ENCODE assay signal across 8 cellular contexts in the genomic region with DNA sequence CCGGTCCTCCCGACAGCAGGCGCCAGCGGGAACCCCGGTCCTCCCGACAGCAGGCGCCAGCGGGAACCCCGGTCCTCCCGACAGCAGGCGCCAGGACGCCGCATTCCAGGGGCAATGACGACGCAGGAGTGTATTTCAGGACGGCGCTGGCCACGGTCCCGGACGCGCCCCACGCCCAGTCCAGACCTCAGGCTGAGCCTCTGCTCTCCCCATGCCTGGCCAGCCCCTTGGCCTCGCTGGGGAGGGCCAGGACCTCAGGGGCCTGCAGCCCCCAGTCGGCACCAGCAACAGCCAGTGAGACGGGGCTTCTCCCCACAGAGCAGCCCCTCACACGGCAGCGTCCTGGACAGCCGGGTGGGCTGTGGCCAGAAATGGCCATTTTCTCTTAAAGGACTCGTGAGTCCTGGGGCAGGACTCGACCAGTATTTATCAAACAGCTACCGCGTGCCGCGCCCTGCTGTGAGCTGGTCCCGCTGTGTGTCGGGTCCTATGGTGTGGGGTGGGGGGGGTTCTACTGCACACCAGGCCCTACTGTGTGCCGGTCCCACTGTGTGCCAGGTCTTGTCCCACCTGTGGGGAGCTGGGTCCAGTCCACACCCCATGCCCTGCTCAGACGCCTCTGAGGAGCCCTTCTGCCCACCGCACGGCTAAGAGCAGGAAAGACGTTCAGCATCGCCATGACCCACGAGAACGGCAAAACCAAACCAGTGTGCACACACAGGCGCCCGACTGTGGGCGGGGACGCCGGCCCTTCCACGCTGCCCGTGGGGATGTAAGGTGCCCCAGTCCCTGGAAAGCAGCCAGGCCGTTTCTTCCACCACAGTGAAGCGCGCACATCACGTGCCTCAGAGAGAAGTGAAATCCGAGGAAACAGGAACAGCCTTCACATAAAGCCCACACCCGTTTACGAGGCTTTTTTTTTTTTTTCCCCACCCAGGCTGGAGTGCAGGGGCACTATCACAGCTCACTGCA. TPM values are rescaled to one million over a fixed set of nuclear protein-coding genes. Genes with fewer than 3 reads are reported as not detected.
A peak's percentile ranks its signal among the peaks of the same experiment; 100 is the strongest.
DNase-seq lines count a peak whose midpoint lies in the region; ATAC-seq and TF ChIP-seq lines count a peak whose summit lies in the region.

No MANE protein-coding gene starts in this region.

- peaks cover 0 to 13% (median 10%) of the 10 kb centered on the region in 7 donors for H3K4me1 Mint-ChIP-seq in naive thymus-derived CD4-positive, alpha-beta T cell
- peaks cover 3% of the 10 kb centered on the region for H3K4me1 Mint-ChIP-seq in osteocyte (ENCODE audit: unreplicated experiment)

- H3K9me3 ChIP-seq in naive thymus-derived CD4-positive, alpha-beta T cell (ENCODE audit: control insufficient read depth in 2 of 3, low read length in 3 of 3): no peaks in the 10 kb centered on the region

- H3K9me3 Mint-ChIP-seq in naive thymus-derived CD4-positive, alpha-beta T cell: peaks cover 0 to 2% (median 0%) of the 10 kb centered on the region in 11 donors
- no peaks in the 10 kb centered on the region for H3K9me3 Mint-ChIP-seq in osteocyte (ENCODE audit: unreplicated experiment)

- CTCF ChIA-PET in RWPE1 (lab: Yijun Ruan, JAX): interaction anchor here (0.5 to 2.1 kb wide), 14 partner anchors 8 to 565 kb away, joined by 3 to 8 read pairs (median 5); partner anchors contain the start of genes ADAP1 and GPR146
- CTCF ChIA-PET in naive thymus-derived CD4-positive, alpha-beta T cell (lab: Charles Lee): interaction anchor here (0.7 to 2.3 kb wide), 10 partner anchors 14 to 156 kb away, joined by 3 to 13 read pairs (median 4); partner anchors contain the start of gene COX19

- ATAC-seq in naive thymus-derived CD4-positive, alpha-beta T cell: peak; percentile 63
- no peak for ATAC-seq in GM19035 (IDR thresholded peaks at IDR 0.05; ENCODE audit: unreplicated experiment)
- ATAC-seq in HG03571 (IDR thresholded peaks at IDR 0.05; ENCODE audit: unreplicated experiment): no peak
- no peak for ATAC-seq in GM21423 (IDR thresholded peaks at IDR 0.05; ENCODE audit: unreplicated experiment)

- TF ChIP-seq CTCF in RWPE1 (conservative IDR thresholded peaks at IDR 0.05; ENCODE audit: low read depth) (no peak), osteocyte (IDR thresholded peaks at IDR 0.05) (no peak)

- peaks cover 0 to 11% of the 10 kb centered on the region in 2 donors for H3K4me1 ChIP-seq in naive thymus-derived CD4-positive, alpha-beta T cell (ENCODE audit: control insufficient read depth in 2 of 2, insufficient read depth in 2 of 2, low read length in 2 of 2)

- POLR2A ChIA-PET in RWPE1 (lab: Yijun Ruan, JAX; ENCODE audit: low non-redundant PET): no interaction called here
- POLR2A ChIA-PET in naive thymus-derived CD4-positive, alpha-beta T cell (lab: Charles Lee): interaction anchor here (0.8 to 1.9 kb wide), 7 partner anchors 13 to 300 kb away, joined by 3 to 27 read pairs (median 6); partner anchors contain the start of gene COX19

- H3K27ac ChIP-seq in RWPE1: no peak overlapping the region
- H3K27ac ChIP-seq in naive thymus-derived CD4-positive, alpha-beta T cell (ENCODE audit: low read depth, low read length): no peak overlapping the region

- H3K27ac Mint-ChIP-seq in naive thymus-derived CD4-positive, alpha-beta T cell: peak overlapping the region in 7 of 9 donors; percentile 28 to 80 (median 76)
- no peak overlapping the region for H3K27ac Mint-ChIP-seq in osteocyte (ENCODE audit: unreplicated experiment)

- H3K4me3 ChIP-seq in naive thymus-derived CD4-positive, alpha-beta T cell (ENCODE audit: low read length): peak overlapping the region; percentile 9

- H3K27me3 ChIP-seq in naive thymus-derived CD4-positive, alpha-beta T cell (ENCODE audit: control insufficient read depth in 2 of 2, insufficient read depth in 2 of 2, low read length in 2 of 2): no peaks in the 10 kb centered on the region

- no peaks in the 10 kb centered on the region for H3K36me3 ChIP-seq in naive thymus-derived CD4-positive, alpha-beta T cell (ENCODE audit: control insufficient read depth in 2 of 3, insufficient read depth in 3 of 3, low read length in 3 of 3)

- peak; percentile 14 for TF ChIP-seq POLR2A in GM19193 (IDR thresholded peaks at IDR 0.05; ENCODE audit: extremely low read depth, insufficient read depth, insufficient read length)
- no peak for TF ChIP-seq POLR2A in erythroblast (IDR thresholded peaks at IDR 0.05; ENCODE audit: low read length)

- H3K4me3 Mint-ChIP-seq in naive thymus-derived CD4-positive, alpha-beta T cell: peak overlapping the region in 9 of 10 donors; percentile 60 to 82 (median 77)
- H3K4me3 Mint-ChIP-seq in osteocyte (ENCODE audit: unreplicated experiment): no peak overlapping the region

- H3K36me3 Mint-ChIP-seq in naive thymus-derived CD4-positive, alpha-beta T cell: no peaks in the 10 kb centered on the region
- H3K36me3 Mint-ChIP-seq in osteocyte (ENCODE audit: unreplicated experiment): no peaks in the 10 kb centered on the region

- intact Hi-C loops in naive thymus-derived CD4-positive, alpha-beta T cell (cut with micrococcal nuclease): loop anchor here in 1 of 2 donors (1.0 kb wide), 4 partner anchors 14 to 156 kb away; partner anchors contain the start of genes ADAP1 and COX19

- DNase-seq in RWPE1 (ENCODE audit: low spot score) (peak; percentile 28), erythroblast (lab: John Stamatoyannopoulos, UW) (peak; percentile 30 to 46), osteocyte (ENCODE audit: extremely low spot score, unreplicated experiment) (no peak)
- DNase-seq in naive thymus-derived CD4-positive, alpha-beta T cell: peak in 3 of 9 donors; percentile 19 to 37 (median 29)

- peaks cover 0 to 2% (median 0%) of the 10 kb centered on the region in 5 donors for H3K27me3 Mint-ChIP-seq in naive thymus-derived CD4-positive, alpha-beta T cell
- H3K27me3 Mint-ChIP-seq in osteocyte (ENCODE audit: unreplicated experiment): peaks cover 5% of the 10 kb centered on the region

RNA-seq across cellular contexts. Expression of gene GET4, which starts 33.3 kb away (rescaled TPM):
- total RNA-seq in naive thymus-derived CD4-positive, alpha-beta T cell: 10 to 100 TPM; 42.6 to 82.1 (median 52.6) TPM
- 10 to 100 TPM; 20.5 to 38.6 TPM for polyA plus RNA-seq in naive thymus-derived CD4-positive, alpha-beta T cell
- 33.7 and 36.4 TPM in 2 replicates for total RNA-seq in osteocyte

RNA-seq across cellular contexts. Expression of gene ADAP1, which starts 44.8 kb away (rescaled TPM):
- 10 to 100 TPM in 3 of 5 experiments, 1 to 10 TPM in 2; 5.0 to 68.6 (median 17.3) TPM for total RNA-seq in naive thymus-derived CD4-positive, alpha-beta T cell
- polyA plus RNA-seq in naive thymus-derived CD4-positive, alpha-beta T cell: 1 to 10 TPM; 3.8 to 5.5 TPM
- total RNA-seq in osteocyte: 5.8 and 7.0 TPM in 2 replicates
